In the genomic region with DNA sequence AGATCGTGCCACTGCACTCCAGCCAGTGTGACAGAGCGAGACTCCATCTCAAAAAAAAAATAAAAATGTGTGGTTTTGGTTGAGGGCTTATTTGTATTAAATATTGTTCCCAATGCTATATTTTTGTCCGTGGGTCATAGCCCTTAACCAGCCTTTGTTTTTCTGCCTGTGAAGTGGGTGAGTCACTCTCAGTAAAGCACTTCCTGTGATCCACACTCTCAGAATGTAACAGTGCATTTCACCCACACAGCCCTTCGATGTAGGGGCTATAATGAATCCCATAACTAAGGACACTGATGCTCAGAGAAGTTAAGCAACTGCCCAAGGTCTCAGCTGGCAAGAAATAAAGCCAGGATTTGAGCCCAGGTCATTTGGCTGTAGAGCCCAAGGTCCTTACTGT, we compare ENCODE assay signal across 17 cellular contexts. TPM values are rescaled to one million over a fixed set of nuclear protein-coding genes. Genes with fewer than 3 reads are reported as not detected.
A peak's percentile ranks its signal among the peaks of the same experiment; 100 is the strongest.
DNase-seq lines count a peak whose midpoint lies in the region; ATAC-seq, FAIRE-seq and TF ChIP-seq lines count a peak whose summit lies in the region.
"Had no signal": no experiment of that assay in that cellular context is flagged by ENCODE, and none has a peak within 500 bp of the region (broad histone marks: within the 10 kb centered on the region; RNA-seq: fewer than 3 reads in every experiment).

No MANE protein-coding gene starts in this region.

- H3K27ac Mint-ChIP-seq in effector memory CD8-positive, alpha-beta T cell = peak overlapping the region; percentile 42 to 78
- H3K27ac Mint-ChIP-seq in stimulated activated naive CD8-positive, alpha-beta T cell treated with anti-CD3 and anti-CD28 coated beads, Interleukin-15, amount 100 ng/mL, for 72 hours = peak overlapping the region; percentile 19 to 59

- no peaks in the 10 kb centered on the region for H3K27me3 Mint-ChIP-seq in effector memory CD8-positive, alpha-beta T cell
- no peaks in the 10 kb centered on the region for H3K27me3 Mint-ChIP-seq in stimulated activated naive CD8-positive, alpha-beta T cell treated with anti-CD3 and anti-CD28 coated beads, Interleukin-15, amount 100 ng/mL, for 72 hours

- TF ChIP-seq RAD21 in HepG2 (CRISPR knock-in tag; IDR thresholded peaks at IDR 0.05) = no peak

- TF ChIP-seq CTCF in HepG2 (CRISPR knock-in tag; IDR thresholded peaks at IDR 0.05) (no peak), right lobe of liver (IDR thresholded peaks at IDR 0.05) (no peak), WERI-Rb-1 (IDR thresholded peaks at IDR 0.05; ENCODE audit: low read depth, low read length) (no peak)

- no peak overlapping the region for H3K9ac ChIP-seq in HepG2 (ENCODE audit: insufficient read depth, low read depth, low read length)

- POLR2A ChIA-PET in HepG2 (lab: Yijun Ruan, JAX) = no interaction called here

- FAIRE-seq in HepG2 (lab: Jason Lieb, UNC) = no peak

- no peaks in the 10 kb centered on the region for H3K4me1 ChIP-seq in HepG2 (ENCODE audit: insufficient read depth, low read length)
- no peaks in the 10 kb centered on the region for H3K4me1 ChIP-seq in right lobe of liver
- H3K4me1 ChIP-seq: left ventricle myocardium inferior, tibial nerve had no signal

- intact Hi-C loops in HepG2 (cut with micrococcal nuclease; ENCODE audit: unreplicated experiment) = no loop called here
- intact Hi-C loops in right lobe of liver (cut with DNase I) = no loop called here

- 93% methylated on average over 4 of the region's 4 CpGs for WGBS in HepG2 (ENCODE audit: low lambda C conversion rate)
- 65% methylated on average over 4 of the region's 4 CpGs for WGBS in right lobe of liver (ENCODE audit: insufficient coverage, low coverage, low lambda C conversion rate, missing lambda C conversion rate)

- H3K4me3 ChIP-seq in HepG2 (replicated peaks in 1 of 3; ENCODE audit: insufficient read depth in 1 of 3, low read depth in 2 of 3, low read length in 3 of 3) = no peak overlapping the region
- H3K4me3 ChIP-seq in right lobe of liver = no peak overlapping the region
- H3K4me3 ChIP-seq in WERI-Rb-1 (ENCODE audit: low read depth, low read length) = no peak overlapping the region
- H3K4me3 ChIP-seq: left ventricle myocardium inferior, ovary, skin epidermis, tibial nerve had no signal

- no peak overlapping the region for H2AFZ ChIP-seq in HepG2 (ENCODE audit: low read length)

- DNase-seq in HepG2 (ENCODE audit: low spot score) = no peak
- no peak for DNase-seq in right lobe of liver
- no peak for DNase-seq in WERI-Rb-1
- no peak for DNase-seq in effector memory CD8-positive, alpha-beta T cell
- DNase-seq in stimulated activated naive CD8-positive, alpha-beta T cell treated with anti-CD3 and anti-CD28 coated beads, Interleukin-15, amount 100 ng/mL, for 72 hours = no peak
- no peak for DNase-seq in retina
- no peak for DNase-seq in NCI-H187 treated with DMSO at 0.1 percent for 48 hours (lab: John Stamatoyannopoulos, UW)
- DNase-seq in cerebellum (ENCODE audit: low spot score) = no peak
- DNase-seq: activated CD4-positive, CD25-positive, alpha-beta regulatory T cell treated with anti-CD3 and anti-CD28 coated beads, Interleukin-2, amount 50 U/mL, for 72 hours; effector memory CD4-positive, alpha-beta T cell; left ventricle myocardium inferior; NCI-H1694; NCI-H345; ovary had no signal

- in situ Hi-C loops in HepG2 (cut with HindIII; ENCODE audit: extremely low pct_ligation_motif_present, low pct_unique_long_range_greater_than_20kb) = no loop called here

- no peaks in the 10 kb centered on the region for H3K79me2 ChIP-seq in HepG2 (ENCODE audit: insufficient read depth, low read length)

- H3K27ac ChIP-seq in HepG2 (ENCODE audit: extremely low read length, insufficient read depth, low read length) (no peak overlapping the region), right lobe of liver (no peak overlapping the region), WERI-Rb-1 (0 out of 2 replicates have a peak overlapping the region, but pooled peaks have one; percentile 21)
- H3K27ac ChIP-seq: left ventricle myocardium inferior, ovary, tibial nerve had no signal

- H3K9me3 ChIP-seq in HepG2 (ENCODE audit: low read length) (no peaks in the 10 kb centered on the region), right lobe of liver (no peaks in the 10 kb centered on the region), WERI-Rb-1 (ENCODE audit: severe bottlenecking) (no peaks in the 10 kb centered on the region)
- H3K9me3 ChIP-seq: ovary had no signal

- TF ChIP-seq EP300 in HepG2 (IDR thresholded peaks at IDR 0.05; ENCODE audit: low read depth in 2 of 2, low read length in 2 of 2) (no peak), HepG2 (CRISPR knock-in tag; IDR thresholded peaks at IDR 0.05; ENCODE audit: borderline replicate concordance) (no peak)

- peaks cover 5% of the 10 kb centered on the region for H3K36me3 Mint-ChIP-seq in effector memory CD8-positive, alpha-beta T cell (ENCODE audit: insufficient read depth)

- peaks cover 39 to 71% of the 10 kb centered on the region in 2 experiments for H3K36me3 ChIP-seq in HepG2 (replicated peaks in 1 of 2; ENCODE audit: control insufficient read depth in 1 of 2, insufficient read depth in 2 of 2, low read length in 2 of 2)
- peaks cover 0 to 54% (median 20%) of the 10 kb centered on the region in 4 donors for H3K36me3 ChIP-seq in right lobe of liver
- H3K36me3 ChIP-seq in WERI-Rb-1 = peaks cover 86% of the 10 kb centered on the region
- H3K36me3 ChIP-seq: ovary had no signal

- peak overlapping the region in 1 of 2 donors; percentile 29 for H3K4me3 Mint-ChIP-seq in effector memory CD8-positive, alpha-beta T cell
- H3K4me3 Mint-ChIP-seq in stimulated activated naive CD8-positive, alpha-beta T cell treated with anti-CD3 and anti-CD28 coated beads, Interleukin-15, amount 100 ng/mL, for 72 hours = no peak overlapping the region

- H3K4me2 ChIP-seq in HepG2 (ENCODE audit: low read depth, low read length) = no peak overlapping the region

- H4K20me1 ChIP-seq in HepG2 (ENCODE audit: insufficient read depth, low read length) = no peaks in the 10 kb centered on the region

- CTCF ChIA-PET in HepG2 (lab: Yijun Ruan, JAX; ENCODE audit: low intra/inter-chr PET ratio, low total read pairs) = no interaction called here

- ATAC-seq in HepG2 = no peak
- ATAC-seq in right lobe of liver = no peak
- ATAC-seq in effector memory CD8-positive, alpha-beta T cell (replicated peaks) = peak; percentile 70
- ATAC-seq in stimulated activated naive CD8-positive, alpha-beta T cell treated with anti-CD3 and anti-CD28 coated beads, Interleukin-15, amount 100 ng/mL, for 72 hours = peak; percentile 86
- ATAC-seq: Right ventricle myocardium inferior had no signal

- peaks cover 0 to 4% of the 10 kb centered on the region in 2 donors for H3K4me1 Mint-ChIP-seq in effector memory CD8-positive, alpha-beta T cell (ENCODE audit: low read depth in 2 of 2)
- peaks cover 29% of the 10 kb centered on the region for H3K4me1 Mint-ChIP-seq in stimulated activated naive CD8-positive, alpha-beta T cell treated with anti-CD3 and anti-CD28 coated beads, Interleukin-15, amount 100 ng/mL, for 72 hours

- no TSS peak for BruUV-seq in HepG2 (replicated peaks; lab: Mats Ljungman, UMichigan)

- H3K27me3 ChIP-seq in HepG2 (ENCODE audit: control insufficient read depth in 1 of 2, insufficient read depth in 2 of 2, low read length in 2 of 2) (no peaks in the 10 kb centered on the region), right lobe of liver (no peaks in the 10 kb centered on the region), WERI-Rb-1 (ENCODE audit: insufficient read depth, low read depth, severe bottlenecking) (no peaks in the 10 kb centered on the region)
- H3K27me3 ChIP-seq: ovary, tibial nerve had no signal

- no peak for TF ChIP-seq POLR2A in HepG2 (IDR thresholded peaks at IDR 0.05; ENCODE audit: insufficient read depth in 1 of 2, low read depth in 2 of 2, low read length in 2 of 2)
- no peak for TF ChIP-seq POLR2A in right lobe of liver (IDR thresholded peaks at IDR 0.05)

- H3K9me3 Mint-ChIP-seq in effector memory CD8-positive, alpha-beta T cell = no peaks in the 10 kb centered on the region
- no peaks in the 10 kb centered on the region for H3K9me3 Mint-ChIP-seq in stimulated activated naive CD8-positive, alpha-beta T cell treated with anti-CD3 and anti-CD28 coated beads, Interleukin-15, amount 100 ng/mL, for 72 hours

RNA-seq across cellular contexts. Expression of a gene that starts 34.7 kb away (rescaled TPM):
- total RNA-seq in HepG2 (2016; rRNA removed; fragmentation: Illumina TruSeq; extraction: Trizol) (94.8 and 135 TPM in 2 replicates), right lobe of liver (10 to 100 TPM; 15.8 to 35.7 (median 26.9) TPM), cerebellum (30.8 TPM)
- total RNA-seq in HepG2 (2016; cell fraction: cytosol; rRNA removed; fragmentation: Illumina TruSeq; extraction: Trizol; ENCODE audit: low read depth) = 40.5 and 40.7 TPM in 2 replicates
- total RNA-seq in HepG2 (2016; cell fraction: insoluble cytoplasmic fraction; rRNA removed; fragmentation: Illumina TruSeq; extraction: Trizol) = 93.2 and 125 TPM in 2 replicates
- total RNA-seq in HepG2 (2016; cell fraction: membrane; rRNA removed; fragmentation: Illumina TruSeq; extraction: Trizol) = 103 and 106 TPM in 2 replicates
- total RNA-seq in HepG2 (2016; cell fraction: nucleus; rRNA removed; fragmentation: Illumina TruSeq; extraction: Trizol) = 115 and 134 TPM in 2 replicates
- polyA plus RNA-seq in HepG2 (2011; rRNA removed) = 262 and 280 TPM in 2 replicates
- 132 and 169 TPM in 2 replicates for polyA plus RNA-seq in HepG2 (2011; cell fraction: cytosol; rRNA removed)
- polyA plus RNA-seq in HepG2 (2011; cell fraction: nucleus; rRNA removed) = 753 and 830 TPM in 2 replicates
- 105 and 114 TPM in 2 replicates for polyA plus RNA-seq in HepG2 (2012)
- polyA plus RNA-seq in HepG2 (2016; cell fraction: cytosol; fragmentation: Illumina TruSeq; extraction: Trizol; ENCODE audit: low read depth) = 31.3 and 37.9 TPM in 2 replicates
- 94.5 and 105 TPM in 2 replicates for polyA plus RNA-seq in HepG2 (2016; cell fraction: insoluble cytoplasmic fraction; fragmentation: Illumina TruSeq; extraction: Trizol; ENCODE audit: low read depth)
- polyA plus RNA-seq in HepG2 (2016; cell fraction: membrane; fragmentation: Illumina TruSeq; extraction: Trizol; ENCODE audit: low read depth) = 62.4 and 65.8 TPM in 2 replicates
- polyA plus RNA-seq in HepG2 (2016; cell fraction: nucleus; fragmentation: Illumina TruSeq; extraction: Trizol; ENCODE audit: insufficient read depth, low read depth) = 279 and 292 TPM in 2 replicates
- 472 and 743 TPM in 2 replicates for polyA minus RNA-seq in HepG2 (2011; rRNA and poly(A)+ RNA removed; ENCODE audit: low replicate concordance)
- 96.6 and 110 TPM in 2 replicates for polyA minus RNA-seq in HepG2 (2011; cell fraction: cytosol; rRNA and poly(A)+ RNA removed)
- polyA minus RNA-seq in HepG2 (2011; cell fraction: nucleus; rRNA and poly(A)+ RNA removed) = 279 and 332 TPM in 2 replicates

RNA-seq across cellular contexts. Expression of a gene that starts 56.4 kb away (rescaled TPM):
- total RNA-seq in HepG2 (2016; rRNA removed; fragmentation: Illumina TruSeq; extraction: Trizol) = 14.3 and 23.8 TPM in 2 replicates
- total RNA-seq in HepG2 (2016; cell fraction: cytosol; rRNA removed; fragmentation: Illumina TruSeq; extraction: Trizol; ENCODE audit: low read depth) = 3.2 and 3.4 TPM in 2 replicates
- total RNA-seq in HepG2 (2016; cell fraction: insoluble cytoplasmic fraction; rRNA removed; fragmentation: Illumina TruSeq; extraction: Trizol) = 12.5 and 22.8 TPM in 2 replicates
- total RNA-seq in HepG2 (2016; cell fraction: membrane; rRNA removed; fragmentation: Illumina TruSeq; extraction: Trizol) = 8.3 and 8.6 TPM in 2 replicates
- total RNA-seq in HepG2 (2016; cell fraction: nucleus; rRNA removed; fragmentation: Illumina TruSeq; extraction: Trizol) = 20.0 and 25.8 TPM in 2 replicates
- 20.0 and 22.0 TPM in 2 replicates for polyA plus RNA-seq in HepG2 (2011; rRNA removed)
- polyA plus RNA-seq in HepG2 (2011; cell fraction: cytosol; rRNA removed) = 7.4 and 8.9 TPM in 2 replicates
- 47.8 and 56.1 TPM in 2 replicates for polyA plus RNA-seq in HepG2 (2011; cell fraction: nucleus; rRNA removed)
- 11.0 and 12.1 TPM in 2 replicates for polyA plus RNA-seq in HepG2 (2012)
- 1.1 and 1.2 TPM in 2 replicates for polyA plus RNA-seq in HepG2 (2016; cell fraction: cytosol; fragmentation: Illumina TruSeq; extraction: Trizol; ENCODE audit: low read depth)
- polyA plus RNA-seq in HepG2 (2016; cell fraction: insoluble cytoplasmic fraction; fragmentation: Illumina TruSeq; extraction: Trizol; ENCODE audit: low read depth) = 8.7 and 10.9 TPM in 2 replicates
- polyA plus RNA-seq in HepG2 (2016; cell fraction: membrane; fragmentation: Illumina TruSeq; extraction: Trizol; ENCODE audit: low read depth) = 2.6 and 3.0 TPM in 2 replicates
- 33.2 and 35.2 TPM in 2 replicates for polyA plus RNA-seq in HepG2 (2016; cell fraction: nucleus; fragmentation: Illumina TruSeq; extraction: Trizol; ENCODE audit: insufficient read depth, low read depth)
- polyA minus RNA-seq in HepG2 (2011; rRNA and poly(A)+ RNA removed; ENCODE audit: low replicate concordance) = 52.0 and 57.8 TPM in 2 replicates
- polyA minus RNA-seq in HepG2 (2011; cell fraction: cytosol; rRNA and poly(A)+ RNA removed) = 14.7 and 15.5 TPM in 2 replicates
- 23.9 and 25.6 TPM in 2 replicates for polyA minus RNA-seq in HepG2 (2011; cell fraction: nucleus; rRNA and poly(A)+ RNA removed)
- total RNA-seq in right lobe of liver = 10 to 100 TPM in 5 of 6 experiments, 1 to 10 TPM in 1; 10.0 to 17.5 (median 11.5) TPM
- total RNA-seq in cerebellum = 19.2 TPM

Comparison
In these comparisons a context has a peak if more than half of its experiments do, and no peak if none do; other contexts are left out.
1. ATAC-seq: peak in effector memory CD8-positive, alpha-beta T cell (single experiment) and stimulated activated naive CD8-positive, alpha-beta T cell treated with anti-CD3 and anti-CD28 coated beads, Interleukin-15, amount 100 ng/mL, for 72 hours (single experiment); none in HepG2 (single experiment) and right lobe of liver (0 of 4).